In the genomic region with DNA sequence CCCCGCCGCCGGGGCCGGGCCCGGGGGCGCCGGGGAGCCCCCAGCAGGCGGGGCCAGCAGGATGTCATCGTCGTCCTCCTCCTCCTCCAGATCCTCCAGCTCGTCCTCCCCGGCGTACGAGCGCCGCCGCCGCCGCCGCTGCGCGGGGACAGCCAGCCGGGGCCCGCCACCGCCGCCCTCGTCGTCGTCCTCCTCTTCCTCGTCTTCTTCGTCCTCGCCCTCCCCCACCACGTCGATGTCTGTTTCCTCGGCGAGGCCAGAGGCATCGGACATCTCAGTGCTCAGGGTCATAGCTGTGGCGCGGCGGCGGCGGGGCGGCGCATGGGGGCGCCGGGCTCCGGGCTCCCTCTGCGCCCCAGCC, we compare ENCODE assay signal across 8 cellular contexts. TPM values are rescaled to one million over a fixed set of nuclear protein-coding genes. Genes with fewer than 3 reads are reported as not detected.
DNase-seq lines count a peak whose midpoint lies in the region; ATAC-seq and TF ChIP-seq lines count a peak whose summit lies in the region.

No MANE protein-coding gene starts in this region.

- H2AFZ ChIP-seq in KMS-11 (ENCODE audit: low read depth), result peak overlapping the region; percentile 83; the same call in 1 of the 2 replicates

- CTCF ChIA-PET in naive thymus-derived CD4-positive, alpha-beta T cell (lab: Charles Lee), result no interaction called here

- H3K4me1 ChIP-seq in KMS-11 (ENCODE audit: low read depth, poor library complexity, severe bottlenecking), result peaks cover 35% of the 10 kb centered on the region
- H3K4me1 ChIP-seq in naive thymus-derived CD4-positive, alpha-beta T cell (ENCODE audit: control insufficient read depth in 2 of 2, insufficient read depth in 2 of 2, low read length in 2 of 2), result peaks cover 11 to 14% of the 10 kb centered on the region in 2 donors

- TF ChIP-seq CTCF in KMS-11 (conservative IDR thresholded peaks at IDR 0.05; ENCODE audit: low read depth, low read length) (no peak), brain (conservative IDR thresholded peaks at IDR 0.05) (no peak)

- peak; percentile 25 for DNase-seq in activated CD4-positive, alpha-beta T cell treated with anti-CD3 and anti-CD28 coated beads for 48 hours
- no peak for DNase-seq in activated CD4-positive, alpha-beta T cell treated with anti-CD3 and anti-CD28 coated beads, Interleukin-2, amount 50 U/mL, for 4 hours
- peak in 2 of 9 donors; percentile 25 to 47 for DNase-seq in naive thymus-derived CD4-positive, alpha-beta T cell
- DNase-seq in NCI-H2196 treated with DMSO at 0.1 percent for 48 hours (lab: John Stamatoyannopoulos, UW; ENCODE audit: unreplicated experiment), result no peak
- no peak for DNase-seq in NCI-H526 (lab: John Stamatoyannopoulos, UW)

- H3K36me3 Mint-ChIP-seq in brain, result no peaks in the 10 kb centered on the region
- H3K36me3 Mint-ChIP-seq in naive thymus-derived CD4-positive, alpha-beta T cell, result peaks cover 0 to 3% (median 0%) of the 10 kb centered on the region in 5 donors

- POLR2A ChIA-PET in naive thymus-derived CD4-positive, alpha-beta T cell (lab: Charles Lee), result no interaction called here

- H4K20me1 ChIP-seq in KMS-11 (ENCODE audit: insufficient read depth), result no peaks in the 10 kb centered on the region

- peak; percentile 31 for ATAC-seq in naive thymus-derived CD4-positive, alpha-beta T cell
- no peak for ATAC-seq in GM21737 (IDR thresholded peaks at IDR 0.05; ENCODE audit: unreplicated experiment)

- no peaks in the 10 kb centered on the region for H3K36me3 ChIP-seq in KMS-11 (ENCODE audit: insufficient read depth)
- no peaks in the 10 kb centered on the region for H3K36me3 ChIP-seq in naive thymus-derived CD4-positive, alpha-beta T cell (ENCODE audit: control insufficient read depth in 2 of 3, insufficient read depth in 3 of 3, low read length in 3 of 3)

- peaks cover 22% of the 10 kb centered on the region for H3K79me2 ChIP-seq in KMS-11 (ENCODE audit: insufficient read depth, low read depth)

- peaks cover 30% of the 10 kb centered on the region for H3K4me1 Mint-ChIP-seq in brain
- peaks cover 0 to 29% (median 21%) of the 10 kb centered on the region in 7 donors for H3K4me1 Mint-ChIP-seq in naive thymus-derived CD4-positive, alpha-beta T cell

- intact Hi-C loops in naive thymus-derived CD4-positive, alpha-beta T cell (cut with micrococcal nuclease), result loop anchor here (1.0 to 10.0 kb wide), 2 partner anchors 11 to 633 kb away; partner anchors contain the start of gene TNPO1 (in 1 of the 2)

- H3K27me3 Mint-ChIP-seq in brain, result peaks cover 94% of the 10 kb centered on the region
- H3K27me3 Mint-ChIP-seq in naive thymus-derived CD4-positive, alpha-beta T cell, result peaks cover 70 to 84% (median 74%) of the 10 kb centered on the region in 5 donors

- no peak overlapping the region for H3K4me2 ChIP-seq in KMS-11

- peaks cover 0 to 4% (median 0%) of the 10 kb centered on the region in 3 experiments for H3K9me3 ChIP-seq in naive thymus-derived CD4-positive, alpha-beta T cell (ENCODE audit: control insufficient read depth in 2 of 3, low read length in 3 of 3)

- H3K27me3 ChIP-seq in KMS-11 (ENCODE audit: insufficient read depth, low read depth), result peaks cover 27% of the 10 kb centered on the region
- peaks cover 68 to 70% of the 10 kb centered on the region in 2 donors for H3K27me3 ChIP-seq in naive thymus-derived CD4-positive, alpha-beta T cell (ENCODE audit: control insufficient read depth in 2 of 2, insufficient read depth in 2 of 2, low read length in 2 of 2)

- no peak overlapping the region for H3K27ac Mint-ChIP-seq in brain
- H3K27ac Mint-ChIP-seq in naive thymus-derived CD4-positive, alpha-beta T cell, result peak overlapping the region in 3 of 9 donors; percentile 71 to 85 (median 77)

- H3K27ac ChIP-seq in KMS-11, result peak overlapping the region; percentile 50
- H3K27ac ChIP-seq in naive thymus-derived CD4-positive, alpha-beta T cell (ENCODE audit: low read depth, low read length), result no peak overlapping the region

- H3K4me3 Mint-ChIP-seq in brain, result peak overlapping the region; percentile 84 to 90 (median 85)
- H3K4me3 Mint-ChIP-seq in naive thymus-derived CD4-positive, alpha-beta T cell, result peak overlapping the region; percentile 58 to 87 (median 80)

- peak overlapping the region; percentile 38; the same call in 1 of the 2 replicates for H3K9ac ChIP-seq in KMS-11

- H3K9me3 Mint-ChIP-seq in brain, result peaks cover 0 to 9% (median 7%) of the 10 kb centered on the region in 5 experiments
- peaks cover 0 to 38% (median 19%) of the 10 kb centered on the region in 11 donors for H3K9me3 Mint-ChIP-seq in naive thymus-derived CD4-positive, alpha-beta T cell

- no peak overlapping the region for H3K4me3 ChIP-seq in KMS-11 (IDR thresholded peaks at IDR 0.05; ENCODE audit: insufficient read depth, low read depth, low read length)
- no peak overlapping the region for H3K4me3 ChIP-seq in naive thymus-derived CD4-positive, alpha-beta T cell (ENCODE audit: low read length)

RNA-seq across cellular contexts. Expression of gene FOXD1, which starts 0.5 kb away (rescaled TPM):
- 7.1 TPM for polyA plus RNA-seq in brain (ENCODE audit: insufficient read depth, low read depth, low replicate concordance)
- under 1 TPM in 2 of 5 experiments, not detected in 3; 0.16 to 0.32 TPM for total RNA-seq in naive thymus-derived CD4-positive, alpha-beta T cell
- polyA plus RNA-seq in naive thymus-derived CD4-positive, alpha-beta T cell, result not detected

RNA-seq across cellular contexts. Expression of gene BTF3, which starts 50.2 kb away (rescaled TPM):
- polyA plus RNA-seq in brain (ENCODE audit: insufficient read depth, low read depth, low replicate concordance), result 682 TPM
- 100 to 1,000 TPM; 557 to 758 (median 700) TPM for total RNA-seq in naive thymus-derived CD4-positive, alpha-beta T cell
- polyA plus RNA-seq in naive thymus-derived CD4-positive, alpha-beta T cell, result 100 to 1,000 TPM; 693 to 843 TPM
